11 cellular contexts compared by ENCODE assay signal in genomic region chr7:101171442-101171837, GRCh38. TPM values are rescaled to one million over a fixed set of nuclear protein-coding genes. Genes with fewer than 3 reads are reported as not detected.
A peak's percentile ranks its signal among the peaks of the same experiment; 100 is the strongest.
DNase-seq lines count a peak whose midpoint lies in the region; ATAC-seq, FAIRE-seq and TF ChIP-seq lines count a peak whose summit lies in the region.
"Had no signal": no experiment of that assay in that cellular context is flagged by ENCODE, and none has a peak within 500 bp of the region (broad histone marks: within the 10 kb centered on the region; RNA-seq: fewer than 3 reads in every experiment).

No MANE protein-coding gene starts in this region.

- H3K4me3 ChIP-seq in astrocyte (ENCODE audit: insufficient read depth, low read depth, low read length) (no peak overlapping the region), gastrocnemius medialis (no peak overlapping the region)
- H3K4me3 ChIP-seq in naive thymus-derived CD4-positive, alpha-beta T cell (ENCODE audit: low read length) = no peak overlapping the region
- H3K4me3 ChIP-seq: SJSA1, skin epidermis had no signal

- peaks cover 93% of the 10 kb centered on the region for H3K27me3 Mint-ChIP-seq in CD4-positive, alpha-beta T cell
- H3K27me3 Mint-ChIP-seq in H9 (ENCODE audit: low read depth) (peaks cover 98% of the 10 kb centered on the region), astrocyte (ENCODE audit: low read depth, unreplicated experiment) (peaks cover 53% of the 10 kb centered on the region)
- peaks cover 82 to 91% (median 85%) of the 10 kb centered on the region in 5 donors for H3K27me3 Mint-ChIP-seq in naive thymus-derived CD4-positive, alpha-beta T cell

- H3K4me2 ChIP-seq in H9 (ENCODE audit: insufficient read depth, insufficient read length, low read length) = peak overlapping the region; percentile 68
- no peak overlapping the region for H3K4me2 ChIP-seq in astrocyte (ENCODE audit: low read length)

- H3K56ac ChIP-seq in H9 (ENCODE audit: insufficient read length, low read depth, low read length) = no peak overlapping the region

- H3K27ac Mint-ChIP-seq in CD4-positive, alpha-beta T cell = no peak overlapping the region
- no peak overlapping the region for H3K27ac Mint-ChIP-seq in H9
- H3K27ac Mint-ChIP-seq in astrocyte (ENCODE audit: unreplicated experiment) = peak overlapping the region; percentile 66
- H3K27ac Mint-ChIP-seq in naive thymus-derived CD4-positive, alpha-beta T cell = peak overlapping the region in 3 of 9 donors; percentile 25 to 69 (median 65)

- CTCF ChIA-PET in CD4-positive, alpha-beta T cell (lab: Charles Lee) = interaction anchor here (1.6 to 3.8 kb wide), 3 partner anchors 20 to 94 kb away, joined by 4 to 28 read pairs (median 5); no protein-coding TSS in a partner anchor
- CTCF ChIA-PET in naive thymus-derived CD4-positive, alpha-beta T cell (lab: Charles Lee) = interaction anchor here (1.4 to 3.0 kb wide), 2 partner anchors 14 to 28 kb away, joined by 4 to 31 read pairs; no protein-coding TSS in a partner anchor

- no peak overlapping the region for H2BK5ac ChIP-seq in H9 (ENCODE audit: insufficient read length, low read length)

- H3K4me1 ChIP-seq in H9 (ENCODE audit: insufficient read depth, low read length) (peaks cover 13% of the 10 kb centered on the region; the same call in 1 of the 2 replicates), astrocyte (ENCODE audit: insufficient read depth, low read length) (peaks cover 54% of the 10 kb centered on the region), gastrocnemius medialis (peaks cover 14 to 31% of the 10 kb centered on the region in 2 donors)
- peaks cover 38 to 60% of the 10 kb centered on the region in 2 donors for H3K4me1 ChIP-seq in naive thymus-derived CD4-positive, alpha-beta T cell (ENCODE audit: control insufficient read depth in 2 of 2, insufficient read depth in 2 of 2, low read length in 2 of 2)

- no peak for TF ChIP-seq CTCF in CD4-positive, alpha-beta T cell (IDR thresholded peaks at IDR 0.05)
- TF ChIP-seq CTCF in H9 (conservative IDR thresholded peaks at IDR 0.05) = no peak
- TF ChIP-seq CTCF in astrocyte (IDR thresholded peaks at IDR 0.05; ENCODE audit: insufficient read depth, low read depth, low read length) = no peak
- no peak for TF ChIP-seq CTCF in gastrocnemius medialis (IDR thresholded peaks at IDR 0.05 in 4 of 5, conservative IDR thresholded peaks at IDR 0.05 in 1 of 5)

- WGBS in H9 (ENCODE audit: extremely low coverage, insufficient read length, low lambda C conversion rate) = no CpG with 5 or more reads among the region's 13 CpGs

- in situ Hi-C loops in gastrocnemius medialis (cut with MboI; ENCODE audit: low sequenced_read_pairs in 4 of 4) = no loop called here

- H3K27me3 ChIP-seq in CD4-positive, alpha-beta T cell (ENCODE audit: control insufficient read depth, insufficient read depth, low read length) = peaks cover 98% of the 10 kb centered on the region
- H3K27me3 ChIP-seq in H9 (ENCODE audit: insufficient read depth, low read length) (peaks cover 63% of the 10 kb centered on the region), astrocyte (ENCODE audit: insufficient read depth, low read length) (peaks cover 64% of the 10 kb centered on the region), gastrocnemius medialis (peaks cover 89 to 100% (median 99%) of the 10 kb centered on the region in 3 donors)
- peaks cover 13 to 73% of the 10 kb centered on the region in 2 donors for H3K27me3 ChIP-seq in naive thymus-derived CD4-positive, alpha-beta T cell (ENCODE audit: control insufficient read depth in 2 of 2, insufficient read depth in 2 of 2, low read length in 2 of 2)

- no peaks in the 10 kb centered on the region for H3K9me3 ChIP-seq in CD4-positive, alpha-beta T cell (ENCODE audit: control insufficient read depth, low read length)
- H3K9me3 ChIP-seq in H9 (ENCODE audit: control insufficient read depth, low read depth, low read length) (no peaks in the 10 kb centered on the region), astrocyte (ENCODE audit: insufficient read depth, low read depth, low read length) (peaks cover 6% of the 10 kb centered on the region), gastrocnemius medialis (no peaks in the 10 kb centered on the region)
- H3K9me3 ChIP-seq in naive thymus-derived CD4-positive, alpha-beta T cell (ENCODE audit: control insufficient read depth in 2 of 3, low read length in 3 of 3) = peaks cover 0 to 2% (median 0%) of the 10 kb centered on the region in 3 experiments
- H3K9me3 ChIP-seq: left ventricle myocardium inferior, SJSA1 had no signal

- intact Hi-C loops in CD4-positive, alpha-beta T cell (cut with DNase I, micrococcal nuclease) = no loop called here
- intact Hi-C loops in naive thymus-derived CD4-positive, alpha-beta T cell (cut with micrococcal nuclease) = no loop called here
- intact Hi-C loops in gastrocnemius medialis (cut with DNase I; ENCODE audit: low total_unique reads) = loop anchor here (2.0 kb wide), 1 partner anchor 27 kb away; no protein-coding TSS in a partner anchor

- H4K8ac ChIP-seq in H9 (replicated peaks; ENCODE audit: insufficient read length, low read depth, low read length) = no peak overlapping the region

- DNase-seq in CD4-positive, alpha-beta T cell = no peak
- no peak for DNase-seq in H9
- DNase-seq in astrocyte (ENCODE audit: low read depth) = no peak
- DNase-seq in naive thymus-derived CD4-positive, alpha-beta T cell = no peak
- DNase-seq in activated effector memory CD4-positive, alpha-beta T cell treated with Interleukin-2 at 50 U/mL for 16 hours = no peak
- no peak for DNase-seq in gastrocnemius medialis
- no peak for DNase-seq in HPDE6-E6E7 (ENCODE audit: extremely low spot score)
- DNase-seq: activated T-cell treated with anti-CD3 and anti-CD28 coated beads for 4 hours, left ventricle myocardium inferior had no signal

- H4K20me1 ChIP-seq in H9 (ENCODE audit: control insufficient read depth, insufficient read depth, insufficient read length) (no peaks in the 10 kb centered on the region), astrocyte (ENCODE audit: insufficient read depth, low read length) (peaks cover 10% of the 10 kb centered on the region)

- H4K5ac ChIP-seq in H9 (ENCODE audit: insufficient read length, low read depth, low read length) = no peak overlapping the region

- H3K36me3 ChIP-seq in astrocyte (ENCODE audit: insufficient read depth, low read length) (no peaks in the 10 kb centered on the region), gastrocnemius medialis (no peaks in the 10 kb centered on the region)
- H3K36me3 ChIP-seq in naive thymus-derived CD4-positive, alpha-beta T cell (ENCODE audit: control insufficient read depth in 2 of 3, insufficient read depth in 3 of 3, low read length in 3 of 3) = no peaks in the 10 kb centered on the region
- H3K36me3 ChIP-seq: left ventricle myocardium inferior, SJSA1 had no signal

- H3K23ac ChIP-seq in H9 (ENCODE audit: insufficient read length, low read depth, low read length) = no peak overlapping the region

- H3K23me2 ChIP-seq in H9 (ENCODE audit: insufficient read length, low read depth, low read length, poor library complexity, severe bottlenecking) = peaks cover 46% of the 10 kb centered on the region

- H3K79me2 ChIP-seq in H9 (ENCODE audit: insufficient read depth, low read length) = no peaks in the 10 kb centered on the region
- no peaks in the 10 kb centered on the region for H3K79me2 ChIP-seq in astrocyte (ENCODE audit: insufficient read depth, low read length)

- H3T11ph ChIP-seq in H9 (ENCODE audit: low read length) = no peak overlapping the region

- H2BK12ac ChIP-seq in H9 (ENCODE audit: insufficient read length, low read depth, low read length) = no peak overlapping the region

- no peak overlapping the region for H4K91ac ChIP-seq in H9 (ENCODE audit: insufficient read length, low read depth, low read length)

- H3K36me3 Mint-ChIP-seq in CD4-positive, alpha-beta T cell (ENCODE audit: low read depth) = no peaks in the 10 kb centered on the region
- H3K36me3 Mint-ChIP-seq in H9 (ENCODE audit: insufficient read depth in 1 of 3, low read depth in 3 of 3) = no peaks in the 10 kb centered on the region
- no peaks in the 10 kb centered on the region for H3K36me3 Mint-ChIP-seq in astrocyte (ENCODE audit: low read depth, unreplicated experiment)
- peaks cover 0 to 7% (median under 1%) of the 10 kb centered on the region in 5 donors for H3K36me3 Mint-ChIP-seq in naive thymus-derived CD4-positive, alpha-beta T cell

- ATAC-seq in CD4-positive, alpha-beta T cell (ENCODE audit: poor library complexity) = no peak
- ATAC-seq in naive thymus-derived CD4-positive, alpha-beta T cell = no peak
- ATAC-seq in gastrocnemius medialis = no peak

- no peak overlapping the region for H3K4ac ChIP-seq in H9 (ENCODE audit: low read depth, low read length)

- H3K9ac ChIP-seq in H9 (ENCODE audit: extremely low read depth, insufficient read length, low read length) = no peak overlapping the region
- H3K9ac ChIP-seq in astrocyte (ENCODE audit: low read length) = no peak overlapping the region

- H2BK120ac ChIP-seq in H9 (ENCODE audit: low read depth, low read length, poor library complexity, severe bottlenecking) = no peak overlapping the region

- no peak for TF ChIP-seq POLR2A in gastrocnemius medialis (IDR thresholded peaks at IDR 0.05)

- H3K14ac ChIP-seq in H9 (ENCODE audit: insufficient read depth, low read length) = no peak overlapping the region

- H3K18ac ChIP-seq in H9 (ENCODE audit: insufficient read length, low read depth, low read length) = no peak overlapping the region

- FAIRE-seq in astrocyte (lab: Jason Lieb, UNC) = no peak

- H2AK5ac ChIP-seq in H9 (ENCODE audit: insufficient read length, low read length) = no peak overlapping the region

- H3K4me1 Mint-ChIP-seq in CD4-positive, alpha-beta T cell (ENCODE audit: low read depth) = peaks cover 62% of the 10 kb centered on the region
- peaks cover 56 to 64% of the 10 kb centered on the region in 2 experiments for H3K4me1 Mint-ChIP-seq in H9
- H3K4me1 Mint-ChIP-seq in astrocyte (ENCODE audit: low read depth, unreplicated experiment) = peaks cover 40% of the 10 kb centered on the region
- H3K4me1 Mint-ChIP-seq in naive thymus-derived CD4-positive, alpha-beta T cell = peaks cover 51 to 73% (median 59%) of the 10 kb centered on the region in 7 donors

- H2BK20ac ChIP-seq in H9 (ENCODE audit: low read depth, low read length, poor library complexity, severe bottlenecking) = no peak overlapping the region

- H3K9me3 Mint-ChIP-seq in CD4-positive, alpha-beta T cell = no peaks in the 10 kb centered on the region
- H3K9me3 Mint-ChIP-seq in H9 (peaks cover 0 to 2% of the 10 kb centered on the region in 2 experiments; a peak in 2 of 5 replicates), astrocyte (ENCODE audit: unreplicated experiment) (peaks cover 11% of the 10 kb centered on the region)
- peaks cover 0 to 5% (median 0%) of the 10 kb centered on the region in 11 donors for H3K9me3 Mint-ChIP-seq in naive thymus-derived CD4-positive, alpha-beta T cell

- peak overlapping the region; percentile 36 for H3K4me3 Mint-ChIP-seq in CD4-positive, alpha-beta T cell
- H3K4me3 Mint-ChIP-seq in H9 (peak overlapping the region; percentile 55 to 79), astrocyte (ENCODE audit: unreplicated experiment) (peak overlapping the region; percentile 40)
- peak overlapping the region; percentile 27 to 84 (median 64) for H3K4me3 Mint-ChIP-seq in naive thymus-derived CD4-positive, alpha-beta T cell

- no peak overlapping the region for H3K27ac ChIP-seq in CD4-positive, alpha-beta T cell (ENCODE audit: low read depth, low read length)
- no peak overlapping the region for H3K27ac ChIP-seq in H9 (ENCODE audit: insufficient read length, low read depth, low read length)
- no peak overlapping the region for H3K27ac ChIP-seq in astrocyte (ENCODE audit: low read depth, low read length)
- H3K27ac ChIP-seq in naive thymus-derived CD4-positive, alpha-beta T cell (ENCODE audit: low read depth, low read length) = no peak overlapping the region
- H3K27ac ChIP-seq in gastrocnemius medialis = no peak overlapping the region
- H3K27ac ChIP-seq: left ventricle myocardium inferior, SJSA1, skin epidermis had no signal

- POLR2A ChIA-PET in CD4-positive, alpha-beta T cell (lab: Charles Lee) = no interaction called here
- POLR2A ChIA-PET in naive thymus-derived CD4-positive, alpha-beta T cell (lab: Charles Lee) = interaction anchor here (1.0 kb wide), 1 partner anchor 86 kb away, joined by 4 read pairs; the partner anchor contains the start of gene TRIM56

- H2AFZ ChIP-seq in H9 (ENCODE audit: low read length) = no peak overlapping the region
- H2AFZ ChIP-seq in astrocyte (ENCODE audit: low read depth, low read length) = no peak overlapping the region

- H2BK15ac ChIP-seq in H9 (ENCODE audit: low read depth, low read length) = no peak overlapping the region

- H3K79me1 ChIP-seq in H9 (ENCODE audit: insufficient read depth, low read depth, low read length, poor library complexity, severe bottlenecking) = no peaks in the 10 kb centered on the region

RNA-seq across cellular contexts. Expression of gene VGF, which starts 6.1 kb away (rescaled TPM):
- not detected for total RNA-seq in CD4-positive, alpha-beta T cell
- total RNA-seq in H9 (2021) (37.1 and 39.1 TPM in 2 replicates), astrocyte (40.5 and 51.8 TPM in 2 replicates), gastrocnemius medialis (not detected)
- total RNA-seq in naive thymus-derived CD4-positive, alpha-beta T cell = under 1 TPM in 1 of 5 experiments, not detected in 4; 0.19 TPM
- not detected for polyA plus RNA-seq in naive thymus-derived CD4-positive, alpha-beta T cell
- total RNA-seq: left ventricle myocardium inferior, SJSA1 had no signal

RNA-seq across cellular contexts. Expression of gene NAT16, which starts 8.7 kb away (rescaled TPM):
- not detected for total RNA-seq in CD4-positive, alpha-beta T cell
- total RNA-seq in H9 (2021) = 0.50 and 0.88 TPM in 2 replicates
- 0.16 TPM in 1 of 2 replicates, not detected in the other for total RNA-seq in astrocyte
- not detected for total RNA-seq in naive thymus-derived CD4-positive, alpha-beta T cell
- not detected for polyA plus RNA-seq in naive thymus-derived CD4-positive, alpha-beta T cell
- not detected for total RNA-seq in gastrocnemius medialis
- total RNA-seq: left ventricle myocardium inferior, SJSA1 had no signal

RNA-seq across cellular contexts. Expression of gene AP1S1, which starts 17.2 kb away (rescaled TPM):
- total RNA-seq in CD4-positive, alpha-beta T cell = 1 to 10 TPM; 3.0 to 3.9 TPM
- total RNA-seq in H9 (2021) (65.2 and 73.0 TPM in 2 replicates), astrocyte (172 and 181 TPM in 2 replicates), gastrocnemius medialis (10 to 100 TPM in 3 of 4 donors, 1 to 10 TPM in 1; 5.5 to 24.4 (median 15.6) TPM)
- 10 to 100 TPM in 1 of 5 experiments, 1 to 10 TPM in 4; 6.2 to 39.4 (median 8.3) TPM for total RNA-seq in naive thymus-derived CD4-positive, alpha-beta T cell
- 1 to 10 TPM; 3.3 to 6.9 TPM for polyA plus RNA-seq in naive thymus-derived CD4-positive, alpha-beta T cell

RNA-seq across cellular contexts. Expression of gene MOGAT3, which starts 29.4 kb away (rescaled TPM):
- under 1 TPM in 1 of 2 experiments, not detected in 1; 0.11 TPM for total RNA-seq in CD4-positive, alpha-beta T cell
- 0.11 and 0.15 TPM in 2 replicates for total RNA-seq in H9 (2021)
- total RNA-seq in astrocyte = not detected in 2 replicates
- not detected for total RNA-seq in naive thymus-derived CD4-positive, alpha-beta T cell
- polyA plus RNA-seq in naive thymus-derived CD4-positive, alpha-beta T cell = not detected
- total RNA-seq in gastrocnemius medialis = not detected
- total RNA-seq: left ventricle myocardium inferior, SJSA1 had no signal

RNA-seq across cellular contexts. Expression of gene SERPINE1, which starts 44.5 kb away (rescaled TPM):
- total RNA-seq in CD4-positive, alpha-beta T cell = under 1 TPM in 1 of 2 experiments, not detected in 1; 0.11 TPM
- total RNA-seq in H9 (2021) (11.5 and 13.0 TPM in 2 replicates), astrocyte (1,303 and 1,496 TPM in 2 replicates), gastrocnemius medialis (10 to 100 TPM in 3 of 4 donors, 1 to 10 TPM in 1; 5.9 to 21.7 (median 12.3) TPM)
- total RNA-seq in naive thymus-derived CD4-positive, alpha-beta T cell = under 1 TPM in 3 of 5 experiments, not detected in 2; 0.08 to 0.56 (median 0.36) TPM
- not detected for polyA plus RNA-seq in naive thymus-derived CD4-positive, alpha-beta T cell

Comparison
In these comparisons a context has a peak if more than half of its experiments do, and no peak if none do; other contexts are left out.
1. RNA of gene VGF, which starts 6.1 kb away (total RNA-seq): 40.5 to 51.8 TPM in astrocyte and 37.1 to 39.1 TPM in H9; not detected in CD4-positive, alpha-beta T cell, 0.19 TPM in naive thymus-derived CD4-positive, alpha-beta T cell and not detected in gastrocnemius medialis; every median in the first group is over 10 times any median in the second.
2. Peak in every context shown above with its lines, with median percentiles within 50 percentile points of each other: H3K4me3 Mint-ChIP-seq.